ENCODE assay signal across 19 cellular contexts in genomic region chr20:62637110-62637509, GRCh38.
"Had no signal": no experiment of that assay in that cellular context is flagged by ENCODE, and none has a peak within 500 bp of the region (broad histone marks: within the 10 kb centered on the region; RNA-seq: fewer than 3 reads in every experiment).

No MANE protein-coding gene starts in this region.

- H3K4me1 ChIP-seq: foreskin keratinocyte had no signal

- ATAC-seq: foreskin keratinocyte; natural killer cell; stimulated activated naive CD8-positive, alpha-beta T cell treated with anti-CD3 and anti-CD28 coated beads, Interleukin-15, Interleukin-2, amounts not matched to agents 100 U/mL and 50 U/mL, for 24 hours; upper lobe of right lung had no signal

- H3K36me3 ChIP-seq: left ventricle myocardium inferior, prostate gland, upper lobe of right lung had no signal

- H3K27ac ChIP-seq: foreskin keratinocyte, left ventricle myocardium inferior, prostate gland, upper lobe of right lung had no signal

- H3K4me3 ChIP-seq: left ventricle myocardium inferior, prostate gland, upper lobe of right lung had no signal

- DNase-seq: activated CD4-positive, alpha-beta T cell treated with anti-CD3 and anti-CD28 coated beads for 4 hours; activated CD4-positive, CD25-positive, alpha-beta regulatory T cell; activated naive CD4-positive, alpha-beta T cell treated with Interleukin-2 at 50 U/mL for 16 hours; activated naive CD8-positive, alpha-beta T cell treated with anti-CD3 and anti-CD28 coated beads for 36 hours; activated T-cell treated with anti-CD3 and anti-CD28 coated beads, Interleukin-2, amount 50 U/mL, for 48 hours; central memory CD4-positive, alpha-beta T cell; dermis blood vessel endothelial cell; effector CD8-positive, alpha-beta T cell; erythroblast; foreskin keratinocyte; hippocampal formation; left ventricle myocardium inferior; mammary epithelial cell; natural killer cell; stimulated activated CD4-positive, alpha-beta T cell treated with anti-CD3 and anti-CD28 coated beads, Interleukin-4, amount 100 ng/mL, for 4 hours; stimulated activated naive CD8-positive, alpha-beta T cell treated with anti-CD3 and anti-CD28 coated beads, Interleukin-15, Interleukin-2, amounts not matched to agents 100 U/mL and 50 U/mL, for 24 hours; T1000; upper lobe of right lung had no signal

- H3K9me3 ChIP-seq: left ventricle myocardium inferior, prostate gland, upper lobe of right lung had no signal
